In genomic region chr4:119627267-119628190, GRCh38 we compare ENCODE assay signal across 8 cellular contexts. TPM values are rescaled to one million over a fixed set of nuclear protein-coding genes. Genes with fewer than 3 reads are reported as not detected.
DNase-seq lines count a peak whose midpoint lies in the region; ATAC-seq, FAIRE-seq and TF ChIP-seq lines count a peak whose summit lies in the region.

No MANE protein-coding gene starts in this region.

- H4K8ac ChIP-seq in trophoblast cell (ENCODE audit: low read depth, low read length) = peak overlapping the region; percentile 81

- H3K79me2 ChIP-seq in SK-N-SH (ENCODE audit: insufficient read depth) (peaks cover 6% of the 10 kb centered on the region; the same call in 1 of the 2 replicates), trophoblast cell (ENCODE audit: control insufficient read depth, insufficient read depth, low read length, poor library complexity) (no peaks in the 10 kb centered on the region)

- no peaks in the 10 kb centered on the region for H3K9me2 ChIP-seq in SK-N-SH

- TF ChIP-seq EP300 in SK-N-SH (IDR thresholded peaks at IDR 0.05; ENCODE audit: borderline replicate concordance in 1 of 2, low read depth in 1 of 2, low read length in 1 of 2) = no peak

- H3K27me3 ChIP-seq in SK-N-SH (ENCODE audit: insufficient read depth) (no peaks in the 10 kb centered on the region), cardiac muscle cell (peaks cover 30% of the 10 kb centered on the region), trophoblast cell (ENCODE audit: insufficient read depth, low read length) (no peaks in the 10 kb centered on the region)

- H3K27ac ChIP-seq in SK-N-SH (ENCODE audit: low read depth in 2 of 2, low read length in 1 of 2) = peak overlapping the region in 1 of 2 experiments; percentile 50; a peak in 1 of 4 replicates
- H3K27ac ChIP-seq in cardiac muscle cell = no peak overlapping the region
- H3K27ac ChIP-seq in trophoblast cell (ENCODE audit: low read depth, low read length) = no peak overlapping the region

- H2BK5ac ChIP-seq in trophoblast cell (ENCODE audit: low read depth, low read length, poor library complexity) = peak overlapping the region; percentile 22

- H3K4me2 ChIP-seq in SK-N-SH (peak overlapping the region; percentile 96), trophoblast cell (ENCODE audit: low read length) (peak overlapping the region; percentile 76)

- no peak overlapping the region for H3K4ac ChIP-seq in trophoblast cell (ENCODE audit: low read depth, low read length)

- H3K36me3 ChIP-seq in SK-N-SH (replicated peaks in 1 of 2; ENCODE audit: control insufficient read depth in 1 of 2, insufficient read depth in 2 of 2, low read length in 1 of 2) (no peaks in the 10 kb centered on the region), cardiac muscle cell (no peaks in the 10 kb centered on the region), trophoblast cell (ENCODE audit: control insufficient read depth in 1 of 2, insufficient read depth in 2 of 2, low read length in 2 of 2) (no peaks in the 10 kb centered on the region)

- peak overlapping the region; percentile 99 for H2AFZ ChIP-seq in SK-N-SH (ENCODE audit: low read depth)
- H2AFZ ChIP-seq in trophoblast cell (ENCODE audit: insufficient read depth, low read length, poor library complexity) = peak overlapping the region; percentile 89

- WGBS in SK-N-SH (ENCODE audit: low lambda C conversion rate) = 0% methylated on average over 29 of the region's 88 CpGs
- WGBS in trophoblast cell (ENCODE audit: extremely low coverage, insufficient coverage, insufficient read length) = no CpG with 5 or more reads among the region's 88 CpGs

- peak overlapping the region; percentile 59 for H3K18ac ChIP-seq in trophoblast cell (ENCODE audit: low read length)

- H4K12ac ChIP-seq in trophoblast cell (ENCODE audit: low read depth, low read length) = peak overlapping the region; percentile 62

- H3K4me3 ChIP-seq in SK-N-SH (ENCODE audit: low read depth in 2 of 2, low read length in 1 of 2) (peak overlapping the region; percentile 82 to 89), cardiac muscle cell (peak overlapping the region; percentile 89), trophoblast cell (ENCODE audit: low read depth, low read length) (peak overlapping the region; percentile 79)

- TF ChIP-seq CTCF in SK-N-SH (IDR thresholded peaks at IDR 0.05) = peak; percentile 49
- TF ChIP-seq CTCF in cardiac muscle cell (IDR thresholded peaks at IDR 0.05; ENCODE audit: low read depth, low read length) = peak; percentile 31

- DNase-seq in COR-L47 (lab: John Stamatoyannopoulos, UW) (peak; percentile 32), SK-N-SH (peak; percentile 92), cardiac muscle cell (ENCODE audit: low read depth in 1 of 2, low spot score in 1 of 2) (peak; percentile 44 to 73), trophoblast cell (peak; percentile 46 to 78), urothelium cell line (ENCODE audit: low spot score) (peak; percentile 74)
- peak; percentile 19 for DNase-seq in activated naive CD8-positive, alpha-beta T cell treated with anti-CD3 and anti-CD28 coated beads, Interleukin-2, amount 50 U/mL, for 16 hours (ENCODE audit: low read depth, low spot score)

- H3K9ac ChIP-seq in SK-N-SH = peak overlapping the region; percentile 71
- peak overlapping the region; percentile 45 for H3K9ac ChIP-seq in trophoblast cell (ENCODE audit: low read length)

- H3K23ac ChIP-seq in trophoblast cell (ENCODE audit: low read length) = no peak overlapping the region

- no peak overlapping the region for H2AK5ac ChIP-seq in trophoblast cell (ENCODE audit: low read length)

- ATAC-seq in GM19438 (IDR thresholded peaks at IDR 0.05; ENCODE audit: low read depth, unreplicated experiment) = peak; percentile 57
- peak; percentile 36 for ATAC-seq in HG03469 (IDR thresholded peaks at IDR 0.05; ENCODE audit: unreplicated experiment)

- peak overlapping the region; percentile 4 for H3K14ac ChIP-seq in trophoblast cell (ENCODE audit: low read length)

- H3K4me1 ChIP-seq in SK-N-SH (ENCODE audit: control insufficient read depth in 1 of 2, insufficient read depth in 2 of 2, low read depth in 1 of 2, low read length in 1 of 2) (peaks cover 2 to 7% of the 10 kb centered on the region in 2 experiments; a peak in 3 of 4 replicates), cardiac muscle cell (ENCODE audit: low read depth) (peaks cover 5% of the 10 kb centered on the region), trophoblast cell (ENCODE audit: control insufficient read depth in 1 of 2, insufficient read depth in 2 of 2, low read length in 2 of 2) (peaks cover 3 to 5% of the 10 kb centered on the region in 2 experiments)

- H3F3A ChIP-seq in SK-N-SH (replicated peaks; ENCODE audit: insufficient read depth) = no peaks in the 10 kb centered on the region

- no peak overlapping the region for H2BK12ac ChIP-seq in trophoblast cell (ENCODE audit: low read length)

- H2BK120ac ChIP-seq in trophoblast cell (ENCODE audit: insufficient read depth, low read length, poor library complexity) = peak overlapping the region; percentile 23

- POLR2A ChIA-PET in SK-N-SH (lab: Yijun Ruan, JAX) = no interaction called here

- peak overlapping the region; percentile 11 for H4K91ac ChIP-seq in trophoblast cell (ENCODE audit: low read depth, low read length)

- CTCF ChIA-PET in SK-N-SH (lab: Yijun Ruan, JAX) = interaction anchor here (0.6 to 3.1 kb wide), 63 partner anchors 11 to 587 kb away, joined by 3 to 192 read pairs (median 5); partner anchors contain the start of gene MAD2L1

- no peaks in the 10 kb centered on the region for H4K20me1 ChIP-seq in SK-N-SH (ENCODE audit: insufficient read depth)

- FAIRE-seq in urothelium cell line (lab: Jason Lieb, UNC) = no peak

- peaks cover 4% of the 10 kb centered on the region for H3K79me1 ChIP-seq in trophoblast cell (ENCODE audit: low read length)

- TF ChIP-seq RAD21 in SK-N-SH (IDR thresholded peaks at IDR 0.05; ENCODE audit: low read length) = peak; percentile 47; the same call in 1 of the 2 replicates

- H3K9me3 ChIP-seq in SK-N-SH (no peaks in the 10 kb centered on the region), cardiac muscle cell (ENCODE audit: low read depth) (no peaks in the 10 kb centered on the region), trophoblast cell (ENCODE audit: insufficient read depth, low read depth, low read length) (no peaks in the 10 kb centered on the region)

TF ChIP-seq in SK-N-SH, 30 proteins besides CTCF, POLR2A, EP300 and RAD21 (continues in another document):
- TF ChIP-seq, protein P1, sequence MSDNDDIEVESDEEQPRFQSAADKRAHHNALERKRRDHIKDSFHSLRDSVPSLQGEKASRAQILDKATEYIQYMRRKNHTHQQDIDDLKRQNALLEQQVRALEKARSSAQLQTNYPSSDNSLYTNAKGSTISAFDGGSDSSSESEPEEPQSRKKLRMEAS (IDR thresholded peaks at IDR 0.05; ENCODE audit: low read depth) = 0 out of 2 replicates have a peak, but pooled peaks have one; percentile 3
- TF ChIP-seq, protein P2, sequence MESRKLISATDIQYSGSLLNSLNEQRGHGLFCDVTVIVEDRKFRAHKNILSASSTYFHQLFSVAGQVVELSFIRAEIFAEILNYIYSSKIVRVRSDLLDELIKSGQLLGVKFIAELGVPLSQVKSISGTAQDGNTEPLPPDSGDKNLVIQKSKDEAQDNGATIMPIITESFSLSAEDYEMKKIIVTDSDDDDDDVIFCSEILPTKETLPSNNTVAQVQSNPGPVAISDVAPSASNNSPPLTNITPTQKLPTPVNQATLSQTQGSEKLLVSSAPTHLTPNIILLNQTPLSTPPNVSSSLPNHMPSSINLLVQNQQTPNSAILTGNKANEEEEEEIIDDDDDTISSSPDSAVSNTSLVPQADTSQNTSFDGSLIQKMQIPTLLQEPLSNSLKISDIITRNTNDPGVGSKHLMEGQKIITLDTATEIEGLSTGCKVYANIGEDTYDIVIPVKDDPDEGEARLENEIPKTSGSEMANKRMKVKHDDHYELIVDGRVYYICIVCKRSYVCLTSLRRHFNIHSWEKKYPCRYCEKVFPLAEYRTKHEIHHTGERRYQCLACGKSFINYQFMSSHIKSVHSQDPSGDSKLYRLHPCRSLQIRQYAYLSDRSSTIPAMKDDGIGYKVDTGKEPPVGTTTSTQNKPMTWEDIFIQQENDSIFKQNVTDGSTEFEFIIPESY (IDR thresholded peaks at IDR 0.05; ENCODE audit: borderline replicate concordance, low read depth) = no peak
- peak; percentile 40; the same call in 1 of the 2 replicates for TF ChIP-seq MXI1 (IDR thresholded peaks at IDR 0.05; ENCODE audit: low read depth, low read length)
- TF ChIP-seq TEAD4 (IDR thresholded peaks at IDR 0.05; ENCODE audit: borderline replicate concordance, insufficient read depth) = no peak
- no peak for TF ChIP-seq SIN3A (IDR thresholded peaks at IDR 0.05; ENCODE audit: borderline replicate concordance, low read depth, low read length)
- TF ChIP-seq NRF1 (IDR thresholded peaks at IDR 0.05; ENCODE audit: low read depth, low read length) = 0 out of 2 replicates have a peak, but pooled peaks have one; percentile 5
- no peak for TF ChIP-seq POLR2AphosphoS5 (IDR thresholded peaks at IDR 0.05; ENCODE audit: low read depth, low read length)
- TF ChIP-seq USF1 (IDR thresholded peaks at IDR 0.05; ENCODE audit: borderline replicate concordance, low read depth) = no peak
- TF ChIP-seq FOSL2 (IDR thresholded peaks at IDR 0.05; ENCODE audit: borderline replicate concordance, low read depth) = no peak
- peak; percentile 47 for TF ChIP-seq NFIC (IDR thresholded peaks at IDR 0.05; ENCODE audit: borderline replicate concordance)
- no peak for TF ChIP-seq TCF12 (IDR thresholded peaks at IDR 0.05)
- TF ChIP-seq GATA2 (CRISPR knock-in tag; IDR thresholded peaks at IDR 0.05) = no peak
- TF ChIP-seq JUND (IDR thresholded peaks at IDR 0.05) = no peak

RNA-seq across cellular contexts. Expression of gene PDE5A, which starts 1.1 kb away (rescaled TPM):
- 6.4 and 10.1 TPM in 2 replicates for polyA plus RNA-seq in SK-N-SH (2012; rRNA removed)
- 9.0 and 10.7 TPM in 2 replicates for polyA plus RNA-seq in SK-N-SH (2012; cell fraction: cytosol; rRNA removed)
- 9.0 and 21.7 TPM in 2 replicates for polyA plus RNA-seq in SK-N-SH (2012; cell fraction: nucleus; rRNA removed)
- 1.1 and 2.3 TPM in 2 replicates for total RNA-seq in cardiac muscle cell
- 16.6 and 19.3 TPM in 2 replicates for polyA plus RNA-seq in cardiac muscle cell
- 4.6 and 5.4 TPM in 2 replicates for polyA plus RNA-seq in trophoblast cell (2013)

Comparison
In these comparisons a context has a peak if more than half of its experiments do, and no peak if none do; other contexts are left out.
1. DNase-seq: peak in every context shown above with its lines; median percentile 92 in SK-N-SH; 74 in urothelium cell line; 62 in trophoblast cell; 58 in cardiac muscle cell; 32 in COR-L47; 19 in activated naive CD8-positive, alpha-beta T cell treated with anti-CD3 and anti-CD28 coated beads, Interleukin-2, amount 50 U/mL, for 16 hours.